Comparison of ENCODE assay signal across 2 cellular contexts in genomic region chr11:86157797-86158378, GRCh38.
TF ChIP-seq lines count a peak whose summit lies in the region.

No MANE protein-coding gene starts in this region.

TF ChIP-seq in HepG2, 621 proteins besides CTCF, POLR2A, EP300 and RAD21 (continued from another document):
- TF ChIP-seq NFYB (CRISPR knock-in tag; IDR thresholded peaks at IDR 0.05) (no peak), BRF2 (CRISPR knock-in tag; IDR thresholded peaks at IDR 0.05) (no peak), NR2C2 (CRISPR knock-in tag; IDR thresholded peaks at IDR 0.05; ENCODE audit: borderline replicate concordance) (no peak), THAP9 (CRISPR knock-in tag; IDR thresholded peaks at IDR 0.05; ENCODE audit: borderline replicate concordance) (no peak), RFX1 (IDR thresholded peaks at IDR 0.05) (no peak), NFE2L1 (CRISPR knock-in tag; IDR thresholded peaks at IDR 0.05; ENCODE audit: borderline replicate concordance) (no peak), MIER2 (CRISPR knock-in tag; IDR thresholded peaks at IDR 0.05) (no peak), ZBED4 (CRISPR knock-in tag; IDR thresholded peaks at IDR 0.05; ENCODE audit: borderline replicate concordance) (no peak), JUNB (CRISPR knock-in tag; IDR thresholded peaks at IDR 0.05; ENCODE audit: borderline replicate concordance) (no peak), HNF1A (IDR thresholded peaks at IDR 0.05; ENCODE audit: low read depth) (no peak), HNF1A (CRISPR knock-in tag; IDR thresholded peaks at IDR 0.05; ENCODE audit: borderline replicate concordance) (no peak), ZNF746 (CRISPR knock-in tag; IDR thresholded peaks at IDR 0.05) (no peak)

TF ChIP-seq in K562, 482 proteins besides CTCF, POLR2A, EP300 and RAD21:
- TF ChIP-seq ATF4 (CRISPR knock-in tag; IDR thresholded peaks at IDR 0.05) (no peak), AFF1 (IDR thresholded peaks at IDR 0.05; ENCODE audit: low read depth in 1 of 2, partially characterized antibody in 2 of 2) (peak in 1 of 2 experiments; percentile 85), CREB3 (tag; conservative IDR thresholded peaks at IDR 0.05; ENCODE audit: low read depth) (peak; percentile 33; the same call in 1 of the 2 replicates), POLR2H (tag; IDR thresholded peaks at IDR 0.05; ENCODE audit: low read depth) (no peak), ZKSCAN8 (CRISPR knock-in tag; IDR thresholded peaks at IDR 0.05) (0 out of 2 replicates have a peak, but pooled peaks have one; percentile 21), SMARCC2 (IDR thresholded peaks at IDR 0.05; ENCODE audit: low read depth) (no peak), HDAC3 (IDR thresholded peaks at IDR 0.05; ENCODE audit: borderline replicate concordance, partially characterized antibody) (no peak), ZNF592 (IDR thresholded peaks at IDR 0.05) (peak; percentile 29; the same call in 1 of the 2 replicates), RUNX1 (IDR thresholded peaks at IDR 0.05; ENCODE audit: low read depth) (no peak), LARP7 (IDR thresholded peaks at IDR 0.05) (no peak), YY1 (IDR thresholded peaks at IDR 0.05; ENCODE audit: borderline replicate concordance in 1 of 3, control insufficient read depth in 1 of 3, extremely low read depth in 1 of 3, insufficient read depth in 3 of 3, insufficient read length in 1 of 3, insufficient replicate concordance in 2 of 3, low read depth in 1 of 3, low read length in 2 of 3) (no peak), ZNF23 (CRISPR knock-in tag; IDR thresholded peaks at IDR 0.05) (no peak), ELF4 (CRISPR knock-in tag; IDR thresholded peaks at IDR 0.05) (no peak), POU5F1 (IDR thresholded peaks at IDR 0.05; ENCODE audit: borderline replicate concordance, low read depth, low read length, partially characterized antibody) (no peak), PATZ1 (CRISPR knock-in tag; IDR thresholded peaks at IDR 0.05; ENCODE audit: borderline replicate concordance) (no peak), HMGN3 (IDR thresholded peaks at IDR 0.05; ENCODE audit: borderline replicate concordance, extremely low read depth, insufficient read length, low read depth, low read length) (no peak), ZNF395 (CRISPR knock-in tag; IDR thresholded peaks at IDR 0.05) (no peak), ZNF263 (CRISPR knock-in tag; IDR thresholded peaks at IDR 0.05; ENCODE audit: borderline replicate concordance) (no peak), ZNF3 (CRISPR knock-in tag; IDR thresholded peaks at IDR 0.05) (no peak), NR4A1 (CRISPR knock-in tag; IDR thresholded peaks at IDR 0.05) (no peak), NR4A1 (tag; IDR thresholded peaks at IDR 0.05) (peak; percentile 70; the same call in 1 of the 2 replicates), SAFB2 (IDR thresholded peaks at IDR 0.05; ENCODE audit: borderline replicate concordance, low read depth, low read length, severe bottlenecking) (no peak), POLR3A (IDR thresholded peaks at IDR 0.05; ENCODE audit: borderline replicate concordance, extremely low read depth, insufficient read depth, insufficient read length) (no peak), MBD2 (IDR thresholded peaks at IDR 0.05; ENCODE audit: borderline replicate concordance, low read depth) (no peak), NFIC (IDR thresholded peaks at IDR 0.05) (0 out of 2 replicates have a peak, but pooled peaks have one; percentile 32)
TF ChIP-seq in K562: peak in this region for 6.
